ENCODE assay signal across 1 cellular context in the genomic region with DNA sequence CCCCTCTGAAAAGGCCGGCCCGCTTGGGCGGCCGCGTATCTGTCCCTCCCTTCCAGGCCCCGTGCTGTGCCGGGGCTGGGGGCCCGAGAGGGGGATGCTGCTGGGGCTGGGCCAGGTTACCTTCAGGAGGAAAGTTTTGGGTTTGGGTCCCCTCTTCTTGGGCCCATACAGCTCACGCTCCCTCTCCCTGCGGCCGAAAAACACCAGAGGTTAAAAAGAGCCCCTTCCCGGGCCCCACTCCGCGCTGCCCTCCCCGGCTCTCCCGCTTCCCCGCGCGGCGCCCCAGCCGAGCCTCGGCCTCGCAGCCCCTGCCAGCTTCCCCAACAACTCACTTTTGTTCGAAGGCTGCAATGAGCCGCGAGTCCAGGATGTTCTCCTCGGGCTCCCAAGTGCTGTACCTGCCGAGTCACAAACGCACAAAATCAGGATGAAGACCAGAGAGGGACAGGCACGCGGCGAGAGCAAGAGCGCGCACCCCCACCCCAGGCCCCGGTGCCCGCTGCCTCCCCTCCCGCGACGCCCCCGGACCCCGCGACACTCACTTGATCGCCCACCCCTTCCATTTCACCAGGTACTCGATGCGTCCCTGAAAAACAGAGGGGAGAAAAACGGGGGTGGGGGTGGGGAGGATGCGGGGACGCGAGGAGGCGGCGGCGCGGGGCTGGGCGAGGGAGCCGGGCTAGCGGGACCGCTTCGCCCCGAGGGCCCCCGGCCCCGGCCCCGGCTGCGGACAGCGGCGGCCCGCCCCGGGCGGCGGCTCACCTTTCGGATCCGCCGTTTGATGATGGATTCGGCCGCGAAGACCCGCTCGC.
TF ChIP-seq lines count a peak whose summit lies in the region.

No MANE protein-coding gene starts in this region.

TF ChIP-seq in HepG2, 621 proteins besides CTCF, POLR2A, EP300 and RAD21 (continued from another document and continues in another):
- TF ChIP-seq POLR2G (IDR thresholded peaks at IDR 0.05; ENCODE audit: low read depth, low read length), result peak; percentile 41; the same call in 1 of the 2 replicates
- TF ChIP-seq, protein P1, sequence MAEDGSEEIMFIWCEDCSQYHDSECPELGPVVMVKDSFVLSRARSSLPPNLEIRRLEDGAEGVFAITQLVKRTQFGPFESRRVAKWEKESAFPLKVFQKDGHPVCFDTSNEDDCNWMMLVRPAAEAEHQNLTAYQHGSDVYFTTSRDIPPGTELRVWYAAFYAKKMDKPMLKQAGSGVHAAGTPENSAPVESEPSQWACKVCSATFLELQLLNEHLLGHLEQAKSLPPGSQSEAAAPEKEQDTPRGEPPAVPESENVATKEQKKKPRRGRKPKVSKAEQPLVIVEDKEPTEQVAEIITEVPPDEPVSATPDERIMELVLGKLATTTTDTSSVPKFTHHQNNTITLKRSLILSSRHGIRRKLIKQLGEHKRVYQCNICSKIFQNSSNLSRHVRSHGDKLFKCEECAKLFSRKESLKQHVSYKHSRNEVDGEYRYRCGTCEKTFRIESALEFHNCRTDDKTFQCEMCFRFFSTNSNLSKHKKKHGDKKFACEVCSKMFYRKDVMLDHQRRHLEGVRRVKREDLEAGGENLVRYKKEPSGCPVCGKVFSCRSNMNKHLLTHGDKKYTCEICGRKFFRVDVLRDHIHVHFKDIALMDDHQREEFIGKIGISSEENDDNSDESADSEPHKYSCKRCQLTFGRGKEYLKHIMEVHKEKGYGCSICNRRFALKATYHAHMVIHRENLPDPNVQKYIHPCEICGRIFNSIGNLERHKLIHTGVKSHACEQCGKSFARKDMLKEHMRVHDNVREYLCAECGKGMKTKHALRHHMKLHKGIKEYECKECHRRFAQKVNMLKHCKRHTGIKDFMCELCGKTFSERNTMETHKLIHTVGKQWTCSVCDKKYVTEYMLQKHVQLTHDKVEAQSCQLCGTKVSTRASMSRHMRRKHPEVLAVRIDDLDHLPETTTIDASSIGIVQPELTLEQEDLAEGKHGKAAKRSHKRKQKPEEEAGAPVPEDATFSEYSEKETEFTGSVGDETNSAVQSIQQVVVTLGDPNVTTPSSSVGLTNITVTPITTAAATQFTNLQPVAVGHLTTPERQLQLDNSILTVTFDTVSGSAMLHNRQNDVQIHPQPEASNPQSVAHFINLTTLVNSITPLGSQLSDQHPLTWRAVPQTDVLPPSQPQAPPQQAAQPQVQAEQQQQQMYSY (CRISPR knock-in tag; IDR thresholded peaks at IDR 0.05), result no peak
- TF ChIP-seq PHF5A (CRISPR knock-in tag; IDR thresholded peaks at IDR 0.05; ENCODE audit: low read depth, unreplicated experiment), result no peak
- TF ChIP-seq CREB1 (IDR thresholded peaks at IDR 0.05), result no peak
- TF ChIP-seq CREB1 (CRISPR knock-in tag; IDR thresholded peaks at IDR 0.05), result no peak
- TF ChIP-seq HNRNPK (IDR thresholded peaks at IDR 0.05; ENCODE audit: low read depth, low read length, poor library complexity, severe bottlenecking), result peak; percentile 15
- no peak for TF ChIP-seq MED13 (CRISPR knock-in tag; IDR thresholded peaks at IDR 0.05)
- no peak for TF ChIP-seq ZNF251 (CRISPR knock-in tag; IDR thresholded peaks at IDR 0.05)
- no peak for TF ChIP-seq ERF (CRISPR knock-in tag; IDR thresholded peaks at IDR 0.05)
- no peak for TF ChIP-seq ATAD3A (CRISPR knock-in tag; IDR thresholded peaks at IDR 0.05)
- TF ChIP-seq, protein P2, sequence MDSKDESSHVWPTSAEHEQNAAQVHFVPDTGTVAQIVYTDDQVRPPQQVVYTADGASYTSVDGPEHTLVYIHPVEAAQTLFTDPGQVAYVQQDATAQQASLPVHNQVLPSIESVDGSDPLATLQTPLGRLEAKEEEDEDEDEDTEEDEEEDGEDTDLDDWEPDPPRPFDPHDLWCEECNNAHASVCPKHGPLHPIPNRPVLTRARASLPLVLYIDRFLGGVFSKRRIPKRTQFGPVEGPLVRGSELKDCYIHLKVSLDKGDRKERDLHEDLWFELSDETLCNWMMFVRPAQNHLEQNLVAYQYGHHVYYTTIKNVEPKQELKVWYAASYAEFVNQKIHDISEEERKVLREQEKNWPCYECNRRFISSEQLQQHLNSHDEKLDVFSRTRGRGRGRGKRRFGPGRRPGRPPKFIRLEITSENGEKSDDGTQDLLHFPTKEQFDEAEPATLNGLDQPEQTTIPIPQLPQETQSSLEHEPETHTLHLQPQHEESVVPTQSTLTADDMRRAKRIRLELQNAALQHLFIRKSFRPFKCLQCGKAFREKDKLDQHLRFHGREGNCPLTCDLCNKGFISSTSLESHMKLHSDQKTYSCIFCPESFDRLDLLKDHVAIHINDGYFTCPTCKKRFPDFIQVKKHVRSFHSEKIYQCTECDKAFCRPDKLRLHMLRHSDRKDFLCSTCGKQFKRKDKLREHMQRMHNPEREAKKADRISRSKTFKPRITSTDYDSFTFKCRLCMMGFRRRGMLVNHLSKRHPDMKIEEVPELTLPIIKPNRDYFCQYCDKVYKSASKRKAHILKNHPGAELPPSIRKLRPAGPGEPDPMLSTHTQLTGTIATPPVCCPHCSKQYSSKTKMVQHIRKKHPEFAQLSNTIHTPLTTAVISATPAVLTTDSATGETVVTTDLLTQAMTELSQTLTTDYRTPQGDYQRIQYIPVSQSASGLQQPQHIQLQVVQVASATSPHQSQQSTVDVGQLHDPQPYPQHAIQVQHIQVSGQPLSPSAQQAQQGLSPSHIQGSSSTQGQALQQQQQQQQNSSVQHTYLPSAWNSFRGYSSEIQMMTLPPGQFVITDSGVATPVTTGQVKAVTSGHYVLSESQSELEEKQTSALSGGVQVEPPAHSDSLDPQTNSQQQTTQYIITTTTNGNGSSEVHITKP (CRISPR knock-in tag; IDR thresholded peaks at IDR 0.05; ENCODE audit: low read depth), result no peak
- TF ChIP-seq HOXA5 (CRISPR knock-in tag; IDR thresholded peaks at IDR 0.05), result no peak
- no peak for TF ChIP-seq ZNF326 (CRISPR knock-in tag; IDR thresholded peaks at IDR 0.05; ENCODE audit: borderline replicate concordance)
- TF ChIP-seq NFKBIZ (CRISPR knock-in tag; IDR thresholded peaks at IDR 0.05), result no peak
- no peak for TF ChIP-seq KLF11 (CRISPR knock-in tag; IDR thresholded peaks at IDR 0.05)
- TF ChIP-seq, protein P3, sequence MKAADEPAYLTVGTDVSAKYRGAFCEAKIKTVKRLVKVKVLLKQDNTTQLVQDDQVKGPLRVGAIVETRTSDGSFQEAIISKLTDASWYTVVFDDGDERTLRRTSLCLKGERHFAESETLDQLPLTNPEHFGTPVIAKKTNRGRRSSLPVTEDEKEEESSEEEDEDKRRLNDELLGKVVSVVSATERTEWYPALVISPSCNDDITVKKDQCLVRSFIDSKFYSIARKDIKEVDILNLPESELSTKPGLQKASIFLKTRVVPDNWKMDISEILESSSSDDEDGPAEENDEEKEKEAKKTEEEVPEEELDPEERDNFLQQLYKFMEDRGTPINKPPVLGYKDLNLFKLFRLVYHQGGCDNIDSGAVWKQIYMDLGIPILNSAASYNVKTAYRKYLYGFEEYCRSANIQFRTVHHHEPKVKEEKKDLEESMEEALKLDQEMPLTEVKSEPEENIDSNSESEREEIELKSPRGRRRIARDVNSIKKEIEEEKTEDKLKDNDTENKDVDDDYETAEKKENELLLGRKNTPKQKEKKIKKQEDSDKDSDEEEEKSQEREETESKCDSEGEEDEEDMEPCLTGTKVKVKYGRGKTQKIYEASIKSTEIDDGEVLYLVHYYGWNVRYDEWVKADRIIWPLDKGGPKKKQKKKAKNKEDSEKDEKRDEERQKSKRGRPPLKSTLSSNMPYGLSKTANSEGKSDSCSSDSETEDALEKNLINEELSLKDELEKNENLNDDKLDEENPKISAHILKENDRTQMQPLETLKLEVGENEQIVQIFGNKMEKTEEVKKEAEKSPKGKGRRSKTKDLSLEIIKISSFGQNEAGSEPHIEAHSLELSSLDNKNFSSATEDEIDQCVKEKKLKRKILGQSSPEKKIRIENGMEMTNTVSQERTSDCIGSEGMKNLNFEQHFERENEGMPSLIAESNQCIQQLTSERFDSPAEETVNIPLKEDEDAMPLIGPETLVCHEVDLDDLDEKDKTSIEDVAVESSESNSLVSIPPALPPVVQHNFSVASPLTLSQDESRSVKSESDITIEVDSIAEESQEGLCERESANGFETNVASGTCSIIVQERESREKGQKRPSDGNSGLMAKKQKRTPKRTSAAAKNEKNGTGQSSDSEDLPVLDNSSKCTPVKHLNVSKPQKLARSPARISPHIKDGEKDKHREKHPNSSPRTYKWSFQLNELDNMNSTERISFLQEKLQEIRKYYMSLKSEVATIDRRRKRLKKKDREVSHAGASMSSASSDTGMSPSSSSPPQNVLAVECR (CRISPR knock-in tag; IDR thresholded peaks at IDR 0.05; ENCODE audit: borderline replicate concordance), result no peak
- TF ChIP-seq FOXP1 (IDR thresholded peaks at IDR 0.05), result no peak
- TF ChIP-seq FOXP1 (CRISPR knock-in tag; IDR thresholded peaks at IDR 0.05), result no peak
- TF ChIP-seq MEIS1 (CRISPR knock-in tag; IDR thresholded peaks at IDR 0.05; ENCODE audit: borderline replicate concordance), result no peak
- no peak for TF ChIP-seq PCBP2 (optimal IDR thresholded peaks at IDR 0.05; ENCODE audit: low read depth, low read length, poor library complexity, severe bottlenecking)
- TF ChIP-seq ZNF383 (CRISPR knock-in tag; IDR thresholded peaks at IDR 0.05; ENCODE audit: borderline replicate concordance), result no peak
- peak; percentile 31 for TF ChIP-seq SRSF1 (optimal IDR thresholded peaks at IDR 0.05; ENCODE audit: low read depth, low read length)
- TF ChIP-seq, protein P4, sequence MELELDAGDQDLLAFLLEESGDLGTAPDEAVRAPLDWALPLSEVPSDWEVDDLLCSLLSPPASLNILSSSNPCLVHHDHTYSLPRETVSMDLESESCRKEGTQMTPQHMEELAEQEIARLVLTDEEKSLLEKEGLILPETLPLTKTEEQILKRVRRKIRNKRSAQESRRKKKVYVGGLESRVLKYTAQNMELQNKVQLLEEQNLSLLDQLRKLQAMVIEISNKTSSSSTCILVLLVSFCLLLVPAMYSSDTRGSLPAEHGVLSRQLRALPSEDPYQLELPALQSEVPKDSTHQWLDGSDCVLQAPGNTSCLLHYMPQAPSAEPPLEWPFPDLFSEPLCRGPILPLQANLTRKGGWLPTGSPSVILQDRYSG (CRISPR knock-in tag; IDR thresholded peaks at IDR 0.05), result no peak
- no peak for TF ChIP-seq GATAD2A (CRISPR knock-in tag; IDR thresholded peaks at IDR 0.05)
- TF ChIP-seq HES4 (CRISPR knock-in tag; IDR thresholded peaks at IDR 0.05; ENCODE audit: borderline replicate concordance), result 0 out of 2 replicates have a peak, but pooled peaks have one; percentile 70
- no peak for TF ChIP-seq TCF12 (IDR thresholded peaks at IDR 0.05)
- no peak for TF ChIP-seq TCF12 (CRISPR knock-in tag; IDR thresholded peaks at IDR 0.05)
- TF ChIP-seq, protein P5, sequence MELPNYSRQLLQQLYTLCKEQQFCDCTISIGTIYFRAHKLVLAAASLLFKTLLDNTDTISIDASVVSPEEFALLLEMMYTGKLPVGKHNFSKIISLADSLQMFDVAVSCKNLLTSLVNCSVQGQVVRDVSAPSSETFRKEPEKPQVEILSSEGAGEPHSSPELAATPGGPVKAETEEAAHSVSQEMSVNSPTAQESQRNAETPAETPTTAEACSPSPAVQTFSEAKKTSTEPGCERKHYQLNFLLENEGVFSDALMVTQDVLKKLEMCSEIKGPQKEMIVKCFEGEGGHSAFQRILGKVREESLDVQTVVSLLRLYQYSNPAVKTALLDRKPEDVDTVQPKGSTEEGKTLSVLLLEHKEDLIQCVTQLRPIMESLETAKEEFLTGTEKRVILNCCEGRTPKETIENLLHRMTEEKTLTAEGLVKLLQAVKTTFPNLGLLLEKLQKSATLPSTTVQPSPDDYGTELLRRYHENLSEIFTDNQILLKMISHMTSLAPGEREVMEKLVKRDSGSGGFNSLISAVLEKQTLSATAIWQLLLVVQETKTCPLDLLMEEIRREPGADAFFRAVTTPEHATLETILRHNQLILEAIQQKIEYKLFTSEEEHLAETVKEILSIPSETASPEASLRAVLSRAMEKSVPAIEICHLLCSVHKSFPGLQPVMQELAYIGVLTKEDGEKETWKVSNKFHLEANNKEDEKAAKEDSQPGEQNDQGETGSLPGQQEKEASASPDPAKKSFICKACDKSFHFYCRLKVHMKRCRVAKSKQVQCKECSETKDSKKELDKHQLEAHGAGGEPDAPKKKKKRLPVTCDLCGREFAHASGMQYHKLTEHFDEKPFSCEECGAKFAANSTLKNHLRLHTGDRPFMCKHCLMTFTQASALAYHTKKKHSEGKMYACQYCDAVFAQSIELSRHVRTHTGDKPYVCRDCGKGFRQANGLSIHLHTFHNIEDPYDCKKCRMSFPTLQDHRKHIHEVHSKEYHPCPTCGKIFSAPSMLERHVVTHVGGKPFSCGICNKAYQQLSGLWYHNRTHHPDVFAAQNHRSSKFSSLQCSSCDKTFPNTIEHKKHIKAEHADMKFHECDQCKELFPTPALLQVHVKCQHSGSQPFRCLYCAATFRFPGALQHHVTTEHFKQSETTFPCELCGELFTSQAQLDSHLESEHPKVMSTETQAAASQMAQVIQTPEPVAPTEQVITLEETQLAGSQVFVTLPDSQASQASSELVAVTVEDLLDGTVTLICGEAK (IDR thresholded peaks at IDR 0.05), result no peak
- TF ChIP-seq, protein P5 (CRISPR knock-in tag; IDR thresholded peaks at IDR 0.05), result no peak
- TF ChIP-seq, protein P6, sequence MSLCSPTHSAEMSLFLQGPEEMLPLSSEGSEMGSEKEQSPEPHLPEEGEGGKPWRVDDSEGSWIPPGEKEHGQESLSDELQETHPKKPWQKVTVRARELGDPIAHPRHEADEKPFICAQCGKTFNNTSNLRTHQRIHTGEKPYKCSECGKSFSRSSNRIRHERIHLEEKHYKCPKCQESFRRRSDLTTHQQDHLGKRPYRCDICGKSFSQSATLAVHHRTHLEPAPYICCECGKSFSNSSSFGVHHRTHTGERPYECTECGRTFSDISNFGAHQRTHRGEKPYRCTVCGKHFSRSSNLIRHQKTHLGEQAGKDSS (CRISPR knock-in tag; IDR thresholded peaks at IDR 0.05; ENCODE audit: borderline replicate concordance, low read depth), result no peak
- no peak for TF ChIP-seq YY1 (IDR thresholded peaks at IDR 0.05; ENCODE audit: insufficient read depth, insufficient replicate concordance, low read depth, low read length)
- TF ChIP-seq ZNF572 (CRISPR knock-in tag; IDR thresholded peaks at IDR 0.05), result no peak
- no peak for TF ChIP-seq GATAD1 (CRISPR knock-in tag; IDR thresholded peaks at IDR 0.05)
- no peak for TF ChIP-seq ZNF720 (CRISPR knock-in tag; IDR thresholded peaks at IDR 0.05)
